ENCODE assay signal across 8 cellular contexts in genomic region chr1:235093685-235094592, GRCh38. TPM values are rescaled to one million over a fixed set of nuclear protein-coding genes. Genes with fewer than 3 reads are reported as not detected.
DNase-seq lines count a peak whose midpoint lies in the region; ATAC-seq and TF ChIP-seq lines count a peak whose summit lies in the region.

No MANE protein-coding gene starts in this region.

- H3K4me3 Mint-ChIP-seq in CD4-positive, alpha-beta T cell, result no peak overlapping the region

- DNase-seq in CD4-positive, alpha-beta T cell, result peak; percentile 75 to 87 (median 80)
- DNase-seq in NCI-H1092 treated with DMSO at 0.1 percent for 48 hours (lab: John Stamatoyannopoulos, UW) (peak; percentile 80), T1000 (lab: John Stamatoyannopoulos, UW) (peak; percentile 37), astrocyte of the cerebellum (ENCODE audit: low read depth) (peak; percentile 42), iPS DF 6.9 (ENCODE audit: low read depth, low spot score) (no peak), sciatic nerve (ENCODE audit: low spot score) (peak; percentile 89)

- peaks cover 6% of the 10 kb centered on the region for H3K4me1 Mint-ChIP-seq in CD4-positive, alpha-beta T cell (ENCODE audit: low read depth)

- H3K9me3 Mint-ChIP-seq in CD4-positive, alpha-beta T cell, result no peaks in the 10 kb centered on the region

- peak; percentile 100 for ATAC-seq in CD4-positive, alpha-beta T cell (ENCODE audit: poor library complexity)
- peak; percentile 71 for ATAC-seq in GM21723 (IDR thresholded peaks at IDR 0.05; ENCODE audit: unreplicated experiment)
- ATAC-seq in sciatic nerve, result peak; percentile 84
- ATAC-seq in GM19328 (IDR thresholded peaks at IDR 0.05; ENCODE audit: unreplicated experiment), result no peak

- peaks cover 14% of the 10 kb centered on the region; the same call in 1 of the 2 replicates for H3K4me1 ChIP-seq in iPS DF 6.9 (ENCODE audit: control insufficient read depth, insufficient read depth, low read length)

- H3K27ac ChIP-seq in CD4-positive, alpha-beta T cell (ENCODE audit: low read depth, low read length), result no peak overlapping the region
- no peak overlapping the region for H3K27ac ChIP-seq in iPS DF 6.9 (ENCODE audit: low read length)

- H3K9me3 ChIP-seq in CD4-positive, alpha-beta T cell (ENCODE audit: control insufficient read depth, low read length), result no peaks in the 10 kb centered on the region
- H3K9me3 ChIP-seq in iPS DF 6.9 (ENCODE audit: control insufficient read depth, insufficient read depth, low read length), result no peaks in the 10 kb centered on the region

- H3K4me3 ChIP-seq in astrocyte of the cerebellum (ENCODE audit: low read depth, low read length), result no peak overlapping the region
- peak overlapping the region; percentile 8; the same call in 1 of the 2 replicates for H3K4me3 ChIP-seq in iPS DF 6.9 (ENCODE audit: low read length)

- CTCF ChIA-PET in CD4-positive, alpha-beta T cell (lab: Charles Lee), result interaction anchor here (0.8 to 1.0 kb wide), 3 partner anchors 322 to 497 kb away, joined by 3 to 4 read pairs (median 3); no protein-coding TSS in a partner anchor

- no peaks in the 10 kb centered on the region for H3K36me3 ChIP-seq in iPS DF 6.9 (ENCODE audit: control insufficient read depth, insufficient read depth, low read length)

- peaks cover 6% of the 10 kb centered on the region for H3K27me3 Mint-ChIP-seq in CD4-positive, alpha-beta T cell

- TF ChIP-seq CTCF in CD4-positive, alpha-beta T cell (IDR thresholded peaks at IDR 0.05), result peak; percentile 94
- TF ChIP-seq CTCF in astrocyte of the cerebellum (IDR thresholded peaks at IDR 0.05; ENCODE audit: low read depth, low read length, missing control alignments), result peak; percentile 94

- H3K27me3 ChIP-seq in CD4-positive, alpha-beta T cell (ENCODE audit: control insufficient read depth, insufficient read depth, low read length), result no peaks in the 10 kb centered on the region
- no peaks in the 10 kb centered on the region for H3K27me3 ChIP-seq in iPS DF 6.9 (ENCODE audit: control insufficient read depth, insufficient read depth, low read length)

- H3K27ac Mint-ChIP-seq in CD4-positive, alpha-beta T cell, result no peak overlapping the region

- intact Hi-C loops in CD4-positive, alpha-beta T cell (cut with DNase I, micrococcal nuclease), result loop anchor here (1.0 to 5.0 kb wide), 3 partner anchors 9 to 688 kb away; no protein-coding TSS in a partner anchor
- intact Hi-C loops in sciatic nerve (cut with DNase I), result no loop called here

- in situ Hi-C loops in astrocyte of the cerebellum (cut with HindIII; ENCODE audit: low sequenced_read_pairs), result loop anchor here (10.0 kb wide), 1 partner anchor 609 kb away; no protein-coding TSS in a partner anchor

- no peaks in the 10 kb centered on the region for H3K36me3 Mint-ChIP-seq in CD4-positive, alpha-beta T cell (ENCODE audit: low read depth)

- no CpG with 5 or more reads among the region's 24 CpGs for WGBS in iPS DF 6.9 (ENCODE audit: insufficient coverage, insufficient read length)

- POLR2A ChIA-PET in CD4-positive, alpha-beta T cell (lab: Charles Lee), result interaction anchor here (0.6 to 1.1 kb wide), 3 partner anchors 9 to 482 kb away, joined by 3 to 7 read pairs (median 4); no protein-coding TSS in a partner anchor

RNA-seq across cellular contexts. Expression of gene TOMM20, which starts 34.7 kb away (rescaled TPM):
- 100 to 1,000 TPM; 129 to 133 TPM for total RNA-seq in CD4-positive, alpha-beta T cell
- 97.5 TPM for total RNA-seq in sciatic nerve
